9 cellular contexts compared by ENCODE assay signal in the genomic region with DNA sequence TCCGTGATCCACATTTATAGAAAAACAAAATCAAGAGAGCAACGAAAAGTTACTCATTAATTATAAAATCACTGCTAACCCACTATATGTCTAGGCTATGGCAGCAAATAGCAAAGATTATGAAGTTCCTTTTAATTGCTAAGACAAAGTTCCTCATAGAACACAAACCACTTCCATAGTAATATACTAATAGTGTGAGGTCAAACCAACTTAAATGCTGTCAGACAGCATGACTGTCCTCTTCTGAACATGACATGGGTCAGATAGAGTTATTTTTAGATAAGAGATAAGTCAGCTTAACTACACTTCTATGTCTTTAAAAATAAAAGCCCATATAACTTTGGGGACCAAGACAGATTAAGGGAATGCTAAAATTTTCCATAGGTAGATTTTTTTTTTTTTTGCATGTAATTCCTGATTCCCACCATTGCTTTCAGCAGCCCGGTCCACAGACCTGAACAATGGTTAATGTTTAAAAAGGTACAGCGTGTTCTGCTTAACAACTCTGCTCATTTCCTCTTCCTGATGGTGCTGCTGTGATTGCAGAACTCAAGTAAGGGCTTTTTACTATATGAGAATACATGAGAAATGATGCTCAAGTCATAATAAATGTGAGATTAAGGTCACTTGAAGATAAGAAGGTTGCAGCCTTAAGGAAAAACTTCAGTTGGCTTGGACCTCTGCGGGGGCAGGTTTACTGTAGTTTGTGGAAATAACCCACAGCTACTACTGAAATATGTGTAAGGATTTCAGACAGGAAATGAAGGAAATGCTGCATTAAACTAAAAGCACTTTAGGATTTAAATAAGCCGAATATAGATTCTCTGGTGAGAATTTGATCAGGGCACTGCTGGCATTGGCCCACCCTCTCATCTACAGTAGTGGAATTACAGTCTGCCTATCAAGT. TPM values are rescaled to one million over a fixed set of nuclear protein-coding genes. Genes with fewer than 3 reads are reported as not detected.
A peak's percentile ranks its signal among the peaks of the same experiment; 100 is the strongest.
DNase-seq lines count a peak whose midpoint lies in the region; ATAC-seq and TF ChIP-seq lines count a peak whose summit lies in the region.
"Had no signal": no experiment of that assay in that cellular context is flagged by ENCODE, and none has a peak within 500 bp of the region (broad histone marks: within the 10 kb centered on the region; RNA-seq: fewer than 3 reads in every experiment).

No MANE protein-coding gene starts in this region.

- ATAC-seq in heart right ventricle, result peak; percentile 46 to 94 (median 84)
- ATAC-seq: naive thymus-derived CD8-positive, alpha-beta T cell had no signal

- no peaks in the 10 kb centered on the region for H3K36me3 ChIP-seq in heart right ventricle

- no peaks in the 10 kb centered on the region for H3K9me3 ChIP-seq in heart right ventricle

- 44 to 46% methylated on average over 6 of the region's 6 CpGs for WGBS in heart right ventricle, 2 donors

- in situ Hi-C loops in KBM-7 (cut with MboI; ENCODE audit: low pct_unique_long_range_greater_than_20kb, low sequenced_read_pairs), result no loop called here

- no peak for TF ChIP-seq CTCF in heart right ventricle (IDR thresholded peaks at IDR 0.05)

- DNase-seq in activated CD4-positive, alpha-beta T cell treated with anti-CD3 and anti-CD28 coated beads for 48 hours, result peak; percentile 41
- no peak for DNase-seq in activated CD4-positive, alpha-beta T cell treated with anti-CD3 and anti-CD28 coated beads, Interleukin-2, amount 50 U/mL, for 1 hour
- peak; percentile 22 for DNase-seq in KBM-7
- no peak for DNase-seq in heart right ventricle
- no peak for DNase-seq in NCI-H146 (lab: John Stamatoyannopoulos, UW)
- DNase-seq in COR-L47 (lab: John Stamatoyannopoulos, UW), result no peak
- DNase-seq in NCI-H2107 (lab: John Stamatoyannopoulos, UW), result no peak
- DNase-seq: naive thymus-derived CD8-positive, alpha-beta T cell had no signal

- intact Hi-C loops in heart right ventricle (cut with DNase I), result loop anchor here in 4 of 10 donors (5.0 to 10.0 kb wide), 3 partner anchors 38 to 65 kb away; a partner anchor contains a TSS

- H3K27me3 ChIP-seq in heart right ventricle, result no peaks in the 10 kb centered on the region

- H3K4me1 ChIP-seq in heart right ventricle, result peaks cover 3 to 62% (median 36%) of the 10 kb centered on the region in 9 donors

- no peak overlapping the region for H3K4me3 ChIP-seq in heart right ventricle
- no peak overlapping the region for H3K4me3 ChIP-seq in skin epidermis

- H3K27ac ChIP-seq in heart right ventricle, result peak overlapping the region; percentile 32 to 79 (median 60)
- H3K27ac ChIP-seq in skin epidermis, result peak overlapping the region in 11 of 21 experiments; percentile 2 to 69 (median 36)

RNA-seq across cellular contexts. Expression of a gene that starts 37.7 kb away (rescaled TPM):
- total RNA-seq in heart right ventricle, result 10 to 100 TPM; 19.7 to 43.4 (median 26.0) TPM
- 10 to 100 TPM in 1 of 2 donors, 1 to 10 TPM in 1; 9.4 to 23.4 TPM for polyA plus RNA-seq in heart right ventricle

Comparison
In these comparisons a context has a peak if more than half of its experiments do, and no peak if none do; other contexts are left out.
1. DNase-seq: peak in activated CD4-positive, alpha-beta T cell treated with anti-CD3 and anti-CD28 coated beads for 48 hours (single experiment) and KBM-7 (single experiment); none in activated CD4-positive, alpha-beta T cell treated with anti-CD3 and anti-CD28 coated beads, Interleukin-2, amount 50 U/mL, for 1 hour (single experiment), heart right ventricle (0 of 2), NCI-H146 (single experiment), COR-L47 (single experiment) and NCI-H2107 (single experiment).